ENCODE assay signal across 1 cellular context in the genomic region with DNA sequence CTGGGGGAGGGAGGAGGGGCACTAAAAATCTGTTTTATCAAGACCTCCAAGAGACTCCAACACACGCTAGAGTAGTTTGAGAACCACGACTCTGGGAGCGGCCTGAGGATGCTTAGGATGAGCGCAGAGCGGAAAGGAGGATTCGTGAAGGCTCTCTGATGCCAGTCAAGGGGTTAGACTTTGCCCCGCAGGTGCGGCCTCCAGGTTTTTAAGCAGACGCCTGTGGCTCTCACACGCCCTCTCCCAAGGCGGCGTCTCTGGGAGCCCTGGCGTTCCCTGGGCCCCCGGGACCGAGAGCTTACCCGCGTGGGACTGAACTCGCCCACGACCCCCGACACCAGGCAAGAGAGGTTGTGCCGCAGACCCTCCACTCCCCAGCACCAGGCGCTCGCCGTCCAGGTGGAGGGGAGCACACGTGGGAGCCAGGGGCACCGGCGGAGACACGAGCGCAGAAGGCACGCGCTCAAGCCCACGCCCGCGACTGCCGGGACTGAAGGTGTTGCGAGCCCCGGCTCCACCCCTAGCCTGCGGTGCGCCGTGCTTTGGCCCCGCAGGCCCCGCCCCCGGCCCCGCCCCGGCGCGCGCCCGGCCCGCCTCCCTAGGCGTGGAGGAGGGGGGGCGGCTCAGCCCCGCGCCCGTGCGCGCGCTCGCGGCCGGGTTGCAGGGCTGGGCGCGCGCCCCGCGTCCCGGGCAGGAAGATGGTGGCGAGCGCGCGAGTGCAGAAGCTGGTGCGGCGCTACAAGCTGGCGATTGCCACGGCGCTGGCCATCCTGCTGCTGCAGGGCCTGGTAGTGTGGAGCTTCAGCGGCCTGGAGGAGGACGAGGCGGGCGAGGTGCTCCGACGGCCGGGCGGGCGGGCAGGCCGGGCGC.
A peak's percentile ranks its signal among the peaks of the same experiment; 100 is the strongest.
TF ChIP-seq lines count a peak whose summit lies in the region.

TSS of gene XYLT2 (plus strand) at position 684 of the 870 bp plus-strand sequence. CDS start at position 699, 15 bp downstream.

TF ChIP-seq in HepG2, 621 proteins besides CTCF, POLR2A, EP300 and RAD21 (continued from another document and continues in another):
- 0 out of 2 replicates have a peak, but pooled peaks have one; percentile 64 for TF ChIP-seq SALL2 (CRISPR knock-in tag; IDR thresholded peaks at IDR 0.05)
- no peak; the same call in 1 of the 2 replicates for TF ChIP-seq ZNF598 (CRISPR knock-in tag; IDR thresholded peaks at IDR 0.05; ENCODE audit: borderline replicate concordance)
- TF ChIP-seq NR1H2 (CRISPR knock-in tag; IDR thresholded peaks at IDR 0.05; ENCODE audit: borderline replicate concordance, low read depth) = no peak
- peak; percentile 53; the same call in 1 of the 2 replicates for TF ChIP-seq ZNF547 (CRISPR knock-in tag; IDR thresholded peaks at IDR 0.05)
- TF ChIP-seq ZNF225 (CRISPR knock-in tag; IDR thresholded peaks at IDR 0.05) = peak; percentile 62; the same call in 1 of the 2 replicates
- TF ChIP-seq, protein P1, sequence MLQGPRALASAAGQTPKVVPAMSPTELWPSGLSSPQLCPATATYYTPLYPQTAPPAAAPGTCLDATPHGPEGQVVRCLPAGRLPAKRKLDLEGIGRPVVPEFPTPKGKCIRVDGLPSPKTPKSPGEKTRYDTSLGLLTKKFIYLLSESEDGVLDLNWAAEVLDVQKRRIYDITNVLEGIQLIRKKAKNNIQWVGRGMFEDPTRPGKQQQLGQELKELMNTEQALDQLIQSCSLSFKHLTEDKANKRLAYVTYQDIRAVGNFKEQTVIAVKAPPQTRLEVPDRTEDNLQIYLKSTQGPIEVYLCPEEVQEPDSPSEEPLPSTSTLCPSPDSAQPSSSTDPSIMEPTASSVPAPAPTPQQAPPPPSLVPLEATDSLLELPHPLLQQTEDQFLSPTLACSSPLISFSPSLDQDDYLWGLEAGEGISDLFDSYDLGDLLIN (CRISPR knock-in tag; IDR thresholded peaks at IDR 0.05; ENCODE audit: borderline replicate concordance) = no peak
- no peak; the same call in 1 of the 2 replicates for TF ChIP-seq ZGPAT (CRISPR knock-in tag; IDR thresholded peaks at IDR 0.05)
- TF ChIP-seq, protein P2, sequence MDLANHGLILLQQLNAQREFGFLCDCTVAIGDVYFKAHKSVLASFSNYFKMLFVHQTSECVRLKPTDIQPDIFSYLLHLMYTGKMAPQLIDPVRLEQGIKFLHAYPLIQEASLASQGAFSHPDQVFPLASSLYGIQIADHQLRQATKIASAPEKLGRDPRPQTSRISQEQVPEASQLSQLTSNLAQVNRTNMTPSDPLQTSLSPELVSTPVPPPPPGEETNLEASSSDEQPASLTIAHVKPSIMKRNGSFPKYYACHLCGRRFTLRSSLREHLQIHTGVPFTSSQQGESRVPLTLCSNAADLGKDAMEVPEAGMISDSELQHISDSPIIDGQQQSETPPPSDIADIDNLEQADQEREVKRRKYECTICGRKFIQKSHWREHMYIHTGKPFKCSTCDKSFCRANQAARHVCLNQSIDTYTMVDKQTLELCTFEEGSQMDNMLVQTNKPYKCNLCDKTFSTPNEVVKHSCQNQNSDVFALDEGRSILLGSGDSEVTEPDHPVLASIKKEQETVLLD (CRISPR knock-in tag; IDR thresholded peaks at IDR 0.05; ENCODE audit: low read depth) = no peak
- no peak for TF ChIP-seq FIP1L1 (IDR thresholded peaks at IDR 0.05; ENCODE audit: borderline replicate concordance, insufficient read depth, low read depth, low read length)
- TF ChIP-seq ZNF709 (CRISPR knock-in tag; IDR thresholded peaks at IDR 0.05) = peak; percentile 35; the same call in 1 of the 2 replicates
- TF ChIP-seq NFIB (CRISPR knock-in tag; IDR thresholded peaks at IDR 0.05; ENCODE audit: borderline replicate concordance) = no peak
- no peak for TF ChIP-seq ZNF644 (CRISPR knock-in tag; IDR thresholded peaks at IDR 0.05; ENCODE audit: low read depth)
- TF ChIP-seq, protein P3, sequence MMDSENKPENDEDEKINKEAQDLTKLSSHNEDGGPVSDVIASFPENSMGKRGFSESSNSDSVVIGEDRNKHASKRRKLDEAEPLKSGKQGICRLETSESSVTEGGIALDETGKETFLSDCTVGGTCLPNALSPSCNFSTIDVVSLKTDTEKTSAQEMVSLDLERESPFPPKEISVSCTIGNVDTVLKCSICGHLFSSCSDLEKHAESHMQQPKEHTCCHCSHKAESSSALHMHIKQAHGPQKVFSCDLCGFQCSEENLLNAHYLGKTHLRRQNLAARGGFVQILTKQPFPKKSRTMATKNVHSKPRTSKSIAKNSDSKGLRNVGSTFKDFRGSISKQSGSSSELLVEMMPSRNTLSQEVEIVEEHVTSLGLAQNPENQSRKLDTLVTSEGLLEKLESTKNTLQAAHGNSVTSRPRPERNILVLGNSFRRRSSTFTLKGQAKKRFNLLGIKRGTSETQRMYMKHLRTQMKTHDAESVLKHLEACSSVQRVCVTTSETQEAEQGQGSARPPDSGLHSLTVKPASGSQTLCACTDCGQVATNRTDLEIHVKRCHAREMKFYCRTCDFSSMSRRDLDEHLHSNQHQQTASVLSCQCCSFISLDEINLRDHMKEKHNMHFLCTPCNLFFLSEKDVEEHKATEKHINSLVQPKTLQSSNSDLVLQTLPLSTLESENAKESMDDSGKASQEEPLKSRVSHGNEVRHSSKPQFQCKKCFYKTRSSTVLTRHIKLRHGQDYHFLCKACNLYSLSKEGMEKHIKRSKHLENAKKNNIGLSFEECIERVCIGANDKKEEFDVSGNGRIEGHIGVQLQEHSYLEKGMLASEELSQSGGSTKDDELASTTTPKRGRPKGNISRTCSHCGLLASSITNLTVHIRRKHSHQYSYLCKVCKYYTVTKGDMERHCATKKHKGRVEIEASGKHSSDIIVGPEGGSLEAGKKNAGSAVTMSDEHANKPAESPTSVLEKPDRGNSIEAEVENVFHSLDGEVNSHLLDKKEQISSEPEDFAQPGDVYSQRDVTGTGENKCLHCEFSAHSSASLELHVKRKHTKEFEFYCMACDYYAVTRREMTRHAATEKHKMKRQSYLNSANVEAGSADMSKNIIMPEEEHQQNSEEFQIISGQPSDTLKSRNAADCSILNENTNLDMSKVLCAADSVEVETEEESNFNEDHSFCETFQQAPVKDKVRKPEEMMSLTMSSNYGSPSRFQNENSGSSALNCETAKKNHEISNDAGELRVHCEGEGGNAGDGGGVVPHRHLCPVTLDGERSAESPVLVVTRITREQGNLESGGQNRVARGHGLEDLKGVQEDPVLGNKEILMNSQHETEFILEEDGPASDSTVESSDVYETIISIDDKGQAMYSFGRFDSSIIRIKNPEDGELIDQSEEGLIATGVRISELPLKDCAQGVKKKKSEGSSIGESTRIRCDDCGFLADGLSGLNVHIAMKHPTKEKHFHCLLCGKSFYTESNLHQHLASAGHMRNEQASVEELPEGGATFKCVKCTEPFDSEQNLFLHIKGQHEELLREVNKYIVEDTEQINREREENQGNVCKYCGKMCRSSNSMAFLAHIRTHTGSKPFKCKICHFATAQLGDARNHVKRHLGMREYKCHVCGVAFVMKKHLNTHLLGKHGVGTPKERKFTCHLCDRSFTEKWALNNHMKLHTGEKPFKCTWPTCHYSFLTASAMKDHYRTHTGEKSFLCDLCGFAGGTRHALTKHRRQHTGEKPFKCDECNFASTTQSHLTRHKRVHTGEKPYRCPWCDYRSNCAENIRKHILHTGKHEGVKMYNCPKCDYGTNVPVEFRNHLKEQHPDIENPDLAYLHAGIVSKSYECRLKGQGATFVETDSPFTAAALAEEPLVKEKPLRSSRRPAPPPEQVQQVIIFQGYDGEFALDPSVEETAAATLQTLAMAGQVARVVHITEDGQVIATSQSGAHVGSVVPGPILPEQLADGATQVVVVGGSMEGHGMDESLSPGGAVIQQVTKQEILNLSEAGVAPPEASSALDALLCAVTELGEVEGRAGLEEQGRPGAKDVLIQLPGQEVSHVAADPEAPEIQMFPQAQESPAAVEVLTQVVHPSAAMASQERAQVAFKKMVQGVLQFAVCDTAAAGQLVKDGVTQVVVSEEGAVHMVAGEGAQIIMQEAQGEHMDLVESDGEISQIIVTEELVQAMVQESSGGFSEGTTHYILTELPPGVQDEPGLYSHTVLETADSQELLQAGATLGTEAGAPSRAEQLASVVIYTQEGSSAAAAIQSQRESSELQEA (CRISPR knock-in tag; IDR thresholded peaks at IDR 0.05; ENCODE audit: not compliant biosample characterization) = no peak
- no peak for TF ChIP-seq ZNF549 (CRISPR knock-in tag; IDR thresholded peaks at IDR 0.05)
- TF ChIP-seq HIC2 (CRISPR knock-in tag; IDR thresholded peaks at IDR 0.05; ENCODE audit: low read depth) = 0 out of 2 replicates have a peak, but pooled peaks have one; percentile 48
- no peak for TF ChIP-seq JUNB (CRISPR knock-in tag; IDR thresholded peaks at IDR 0.05; ENCODE audit: borderline replicate concordance)
- TF ChIP-seq REXO4 (CRISPR knock-in tag; IDR thresholded peaks at IDR 0.05; ENCODE audit: borderline replicate concordance) = no peak
- TF ChIP-seq SRSF4 (IDR thresholded peaks at IDR 0.05; ENCODE audit: low read depth, low read length, poor library complexity, severe bottlenecking) = no peak
- no peak for TF ChIP-seq SUZ12 (IDR thresholded peaks at IDR 0.05; ENCODE audit: low read depth, low read length)
- no peak for TF ChIP-seq FOXK2 (IDR thresholded peaks at IDR 0.05)
- TF ChIP-seq, protein P4, sequence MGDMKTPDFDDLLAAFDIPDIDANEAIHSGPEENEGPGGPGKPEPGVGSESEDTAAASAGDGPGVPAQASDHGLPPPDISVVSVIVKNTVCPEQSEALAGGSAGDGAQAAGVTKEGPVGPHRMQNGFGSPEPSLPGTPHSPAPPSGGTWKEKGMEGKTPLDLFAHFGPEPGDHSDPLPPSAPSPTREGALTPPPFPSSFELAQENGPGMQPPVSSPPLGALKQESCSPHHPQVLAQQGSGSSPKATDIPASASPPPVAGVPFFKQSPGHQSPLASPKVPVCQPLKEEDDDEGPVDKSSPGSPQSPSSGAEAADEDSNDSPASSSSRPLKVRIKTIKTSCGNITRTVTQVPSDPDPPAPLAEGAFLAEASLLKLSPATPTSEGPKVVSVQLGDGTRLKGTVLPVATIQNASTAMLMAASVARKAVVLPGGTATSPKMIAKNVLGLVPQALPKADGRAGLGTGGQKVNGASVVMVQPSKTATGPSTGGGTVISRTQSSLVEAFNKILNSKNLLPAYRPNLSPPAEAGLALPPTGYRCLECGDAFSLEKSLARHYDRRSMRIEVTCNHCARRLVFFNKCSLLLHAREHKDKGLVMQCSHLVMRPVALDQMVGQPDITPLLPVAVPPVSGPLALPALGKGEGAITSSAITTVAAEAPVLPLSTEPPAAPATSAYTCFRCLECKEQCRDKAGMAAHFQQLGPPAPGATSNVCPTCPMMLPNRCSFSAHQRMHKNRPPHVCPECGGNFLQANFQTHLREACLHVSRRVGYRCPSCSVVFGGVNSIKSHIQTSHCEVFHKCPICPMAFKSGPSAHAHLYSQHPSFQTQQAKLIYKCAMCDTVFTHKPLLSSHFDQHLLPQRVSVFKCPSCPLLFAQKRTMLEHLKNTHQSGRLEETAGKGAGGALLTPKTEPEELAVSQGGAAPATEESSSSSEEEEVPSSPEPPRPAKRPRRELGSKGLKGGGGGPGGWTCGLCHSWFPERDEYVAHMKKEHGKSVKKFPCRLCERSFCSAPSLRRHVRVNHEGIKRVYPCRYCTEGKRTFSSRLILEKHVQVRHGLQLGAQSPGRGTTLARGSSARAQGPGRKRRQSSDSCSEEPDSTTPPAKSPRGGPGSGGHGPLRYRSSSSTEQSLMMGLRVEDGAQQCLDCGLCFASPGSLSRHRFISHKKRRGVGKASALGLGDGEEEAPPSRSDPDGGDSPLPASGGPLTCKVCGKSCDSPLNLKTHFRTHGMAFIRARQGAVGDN (CRISPR knock-in tag; IDR thresholded peaks at IDR 0.05) = peak; percentile 78
- TF ChIP-seq ZNF253 (CRISPR knock-in tag; IDR thresholded peaks at IDR 0.05; ENCODE audit: borderline replicate concordance) = no peak
- peak; percentile 16; the same call in 1 of the 2 replicates for TF ChIP-seq NR2C2 (CRISPR knock-in tag; IDR thresholded peaks at IDR 0.05; ENCODE audit: borderline replicate concordance)
- TF ChIP-seq SMAD1 (CRISPR knock-in tag; IDR thresholded peaks at IDR 0.05; ENCODE audit: borderline replicate concordance, low read depth) = no peak
- TF ChIP-seq, protein P5, sequence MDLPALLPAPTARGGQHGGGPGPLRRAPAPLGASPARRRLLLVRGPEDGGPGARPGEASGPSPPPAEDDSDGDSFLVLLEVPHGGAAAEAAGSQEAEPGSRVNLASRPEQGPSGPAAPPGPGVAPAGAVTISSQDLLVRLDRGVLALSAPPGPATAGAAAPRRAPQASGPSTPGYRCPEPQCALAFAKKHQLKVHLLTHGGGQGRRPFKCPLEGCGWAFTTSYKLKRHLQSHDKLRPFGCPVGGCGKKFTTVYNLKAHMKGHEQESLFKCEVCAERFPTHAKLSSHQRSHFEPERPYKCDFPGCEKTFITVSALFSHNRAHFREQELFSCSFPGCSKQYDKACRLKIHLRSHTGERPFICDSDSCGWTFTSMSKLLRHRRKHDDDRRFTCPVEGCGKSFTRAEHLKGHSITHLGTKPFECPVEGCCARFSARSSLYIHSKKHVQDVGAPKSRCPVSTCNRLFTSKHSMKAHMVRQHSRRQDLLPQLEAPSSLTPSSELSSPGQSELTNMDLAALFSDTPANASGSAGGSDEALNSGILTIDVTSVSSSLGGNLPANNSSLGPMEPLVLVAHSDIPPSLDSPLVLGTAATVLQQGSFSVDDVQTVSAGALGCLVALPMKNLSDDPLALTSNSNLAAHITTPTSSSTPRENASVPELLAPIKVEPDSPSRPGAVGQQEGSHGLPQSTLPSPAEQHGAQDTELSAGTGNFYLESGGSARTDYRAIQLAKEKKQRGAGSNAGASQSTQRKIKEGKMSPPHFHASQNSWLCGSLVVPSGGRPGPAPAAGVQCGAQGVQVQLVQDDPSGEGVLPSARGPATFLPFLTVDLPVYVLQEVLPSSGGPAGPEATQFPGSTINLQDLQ (CRISPR knock-in tag; IDR thresholded peaks at IDR 0.05) = 0 out of 2 replicates have a peak, but pooled peaks have one; percentile 48
- no peak for TF ChIP-seq GABPA (IDR thresholded peaks at IDR 0.05; ENCODE audit: low read depth, low read length)
- no peak for TF ChIP-seq GABPA (CRISPR knock-in tag; IDR thresholded peaks at IDR 0.05; ENCODE audit: low read depth)
